ENCODE assay signal across 8 cellular contexts in the genomic region with DNA sequence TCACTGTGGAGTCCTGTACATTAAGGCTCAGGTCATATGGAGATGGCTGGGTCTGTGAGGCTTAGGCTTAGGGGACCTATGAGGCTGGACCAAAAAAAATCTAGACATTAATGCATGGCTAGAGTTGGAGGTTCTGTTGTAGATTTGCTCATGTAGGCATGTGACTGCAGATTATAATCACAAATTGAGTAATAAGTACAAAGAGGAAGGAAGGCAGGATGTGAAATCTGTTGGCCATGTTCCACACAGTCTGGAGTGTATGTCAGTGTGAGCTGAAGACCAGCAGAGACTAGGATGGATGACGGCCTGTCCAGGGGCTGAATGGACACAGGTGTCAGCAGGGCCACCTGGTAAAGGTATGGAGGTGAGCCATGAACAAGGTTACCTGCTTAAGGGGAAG. TPM values are rescaled to one million over a fixed set of nuclear protein-coding genes. Genes with fewer than 3 reads are reported as not detected.
DNase-seq lines count a peak whose midpoint lies in the region; ATAC-seq and TF ChIP-seq lines count a peak whose summit lies in the region.

Gene ST3GAL6, plus strand, starts transcription at position 265 of the 400 bp plus-strand sequence. CDS start 5,101 bp downstream, outside the sequence.

- H3K4me3 ChIP-seq in mesodermal cell (ENCODE audit: extremely low read depth, insufficient read depth, low read length, poor library complexity, severe bottlenecking) (no peak within 1 kb of the TSS), mesendoderm (ENCODE audit: low read length) (no peak within 1 kb of the TSS)

- peaks cover 45% of the 10 kb centered on the region for H3K4me1 Mint-ChIP-seq in brain

- H3K4me3 Mint-ChIP-seq in brain, result peak within 1 kb of the TSS in 2 of 5 experiments; percentile 12 to 70

- H2BK120ac ChIP-seq in mesendoderm (ENCODE audit: low read depth, low read length), result no peak within 1 kb of the TSS

- H3K18ac ChIP-seq in mesendoderm (ENCODE audit: low read length), result no peak within 1 kb of the TSS

- H3K36me3 ChIP-seq in mesodermal cell (ENCODE audit: control insufficient read depth, insufficient read depth, low read length) (peaks cover 33% of the 10 kb centered on the region), mesendoderm (ENCODE audit: control insufficient read depth, insufficient read depth, low read length) (no peaks in the 10 kb centered on the region)

- H3K9ac ChIP-seq in mesendoderm (ENCODE audit: low read length), result no peak within 1 kb of the TSS

- DNase-seq in Ammon's horn (ENCODE audit: low spot score) (peak; percentile 62), mesendoderm (no peak), NCI-H510A (lab: John Stamatoyannopoulos, UW) (no peak), NCI-H2227 treated with DMSO at 0.1 percent for 48 hours (lab: John Stamatoyannopoulos, UW) (no peak)

- H3K4me1 ChIP-seq in mesodermal cell (ENCODE audit: control insufficient read depth, insufficient read depth, low read length, poor library complexity, severe bottlenecking) (peaks cover 22% of the 10 kb centered on the region), mesendoderm (ENCODE audit: control insufficient read depth, low read depth, low read length) (no peaks in the 10 kb centered on the region)

- no peak within 1 kb of the TSS for H3K56ac ChIP-seq in mesendoderm (ENCODE audit: low read length)

- H2AK5ac ChIP-seq in mesendoderm (ENCODE audit: low read length), result no peak within 1 kb of the TSS

- 92 to 100% methylated on average over 1 of the region's 1 CpG for WGBS in mesodermal cell (ENCODE audit: insufficient coverage in 2 of 2), 2 experiments
- WGBS in mesendoderm (ENCODE audit: extremely low coverage, insufficient coverage, low lambda C conversion rate), result no CpG with 5 or more reads among the region's 1 CpG

- H3K79me1 ChIP-seq in mesendoderm (ENCODE audit: low read length), result no peaks in the 10 kb centered on the region

- H3K23ac ChIP-seq in mesendoderm (ENCODE audit: low read length), result no peak within 1 kb of the TSS

- no peaks in the 10 kb centered on the region for H3K36me3 Mint-ChIP-seq in brain

- no peaks in the 10 kb centered on the region for H3K27me3 ChIP-seq in mesendoderm (ENCODE audit: insufficient read depth, low read length, poor library complexity)

- H3K9me3 Mint-ChIP-seq in brain, result no peaks in the 10 kb centered on the region

- TF ChIP-seq CTCF in brain (conservative IDR thresholded peaks at IDR 0.05), result no peak

- H3K27ac Mint-ChIP-seq in brain, result peak within 1 kb of the TSS in 4 of 5 experiments; percentile 3 to 63 (median 34)

- H3K4ac ChIP-seq in mesendoderm (ENCODE audit: low read depth, low read length), result no peak within 1 kb of the TSS

- no peak within 1 kb of the TSS for H2BK15ac ChIP-seq in mesendoderm (replicated peaks; ENCODE audit: low read depth)

- no peaks in the 10 kb centered on the region for H3K79me2 ChIP-seq in mesendoderm (ENCODE audit: control insufficient read depth, insufficient read depth, low read length)

- H3K27ac ChIP-seq in mesodermal cell (ENCODE audit: low read depth, low read length, severe bottlenecking) (peak within 1 kb of the TSS; percentile 7), mesendoderm (ENCODE audit: low read depth, low read length) (no peak within 1 kb of the TSS)

- no peaks in the 10 kb centered on the region for H3K27me3 Mint-ChIP-seq in brain

- no peak within 1 kb of the TSS for H3K4me2 ChIP-seq in mesendoderm (ENCODE audit: low read length)

- H3K9me3 ChIP-seq in mesodermal cell (ENCODE audit: control insufficient read depth, low read length), result no peaks in the 10 kb centered on the region

- no peak within 1 kb of the TSS for H4K5ac ChIP-seq in mesendoderm (ENCODE audit: low read length)

- ATAC-seq in HG02885 (IDR thresholded peaks at IDR 0.05; ENCODE audit: poor library complexity, unreplicated experiment) (peak; percentile 54), GM18858 (IDR thresholded peaks at IDR 0.05; ENCODE audit: unreplicated experiment) (no peak)

- H4K8ac ChIP-seq in mesendoderm (ENCODE audit: low read depth, low read length), result no peak within 1 kb of the TSS

- no peak within 1 kb of the TSS for H2BK5ac ChIP-seq in mesendoderm (ENCODE audit: low read length)

RNA-seq across cellular contexts. Expression of gene ST3GAL6, which starts in this region (rescaled TPM):
- 1.7 TPM for polyA plus RNA-seq in brain (ENCODE audit: insufficient read depth, low read depth, low replicate concordance)
- 50.5 TPM for polyA plus RNA-seq in mesodermal cell (2013, experiment 1 of 2)
- 55.3 TPM for polyA plus RNA-seq in mesodermal cell (2013, experiment 2 of 2)
- 2.7 TPM for polyA plus RNA-seq in mesendoderm (2013, experiment 1 of 2)
- 2.6 TPM for polyA plus RNA-seq in mesendoderm (2013, experiment 2 of 2)
